ENCODE assay signal across 8 cellular contexts in the genomic region with DNA sequence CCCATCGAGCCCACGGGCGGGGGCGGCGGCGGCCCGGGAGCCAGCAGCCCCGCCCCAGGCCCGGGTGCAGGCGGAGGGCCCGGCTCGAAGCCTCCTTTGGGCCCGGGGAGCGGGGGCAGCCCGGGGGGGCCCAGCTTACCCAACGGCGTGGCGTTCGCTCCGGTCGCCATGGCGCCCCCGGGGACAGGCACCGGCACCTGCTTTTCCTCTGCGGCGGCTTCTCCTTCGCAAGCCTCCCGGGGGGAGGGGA. TPM values are rescaled to one million over a fixed set of nuclear protein-coding genes. Genes with fewer than 3 reads are reported as not detected.
DNase-seq lines count a peak whose midpoint lies in the region; ATAC-seq, FAIRE-seq and TF ChIP-seq lines count a peak whose summit lies in the region.

No MANE protein-coding gene starts in this region.

- peaks cover 67 to 69% (median 68%) of the 10 kb centered on the region in 3 donors for H3K4me1 Mint-ChIP-seq in T-cell
- peaks cover 66% of the 10 kb centered on the region for H3K4me1 Mint-ChIP-seq in stimulated activated naive CD8-positive, alpha-beta T cell treated with anti-CD3 and anti-CD28 coated beads, Interleukin-15, amount 100 ng/mL, for 72 hours

- intact Hi-C loops in heart left ventricle (cut with DNase I) (loop anchor here in 6 of 10 donors (2.0 to 10.0 kb wide), 5 partner anchors 33 to 337 kb away; a partner anchor contains a TSS), Right ventricle myocardium inferior (cut with DNase I) (loop anchor here (2.0 kb wide), 1 partner anchor 35 kb away; no protein-coding TSS in a partner anchor), right cardiac atrium (cut with DNase I) (no loop called here)

- TF ChIP-seq CTCF in heart left ventricle (IDR thresholded peaks at IDR 0.05): no peak
- no peak for TF ChIP-seq CTCF in D721Med (IDR thresholded peaks at IDR 0.05; ENCODE audit: insufficient read depth, missing control alignments)

- no peaks in the 10 kb centered on the region for H3K9me3 Mint-ChIP-seq in T-cell
- no peaks in the 10 kb centered on the region for H3K9me3 Mint-ChIP-seq in stimulated activated naive CD8-positive, alpha-beta T cell treated with anti-CD3 and anti-CD28 coated beads, Interleukin-15, amount 100 ng/mL, for 72 hours

- POLR2A ChIA-PET in T-cell (lab: Charles Lee): interaction anchor here (0.6 to 1.5 kb wide), 13 partner anchors 10 to 720 kb away, joined by 3 to 20 read pairs (median 3); a partner anchor contains a TSS

- H3K9me3 ChIP-seq in heart left ventricle (no peaks in the 10 kb centered on the region), right cardiac atrium (ENCODE audit: control insufficient read depth, low read length) (no peaks in the 10 kb centered on the region)

- H3K27me3 Mint-ChIP-seq in T-cell: no peaks in the 10 kb centered on the region
- H3K27me3 Mint-ChIP-seq in stimulated activated naive CD8-positive, alpha-beta T cell treated with anti-CD3 and anti-CD28 coated beads, Interleukin-15, amount 100 ng/mL, for 72 hours: no peaks in the 10 kb centered on the region

- ATAC-seq in heart left ventricle: peak in 2 of 4 donors; percentile 6 to 11
- no peak for ATAC-seq in Right ventricle myocardium inferior
- peak in 2 of 4 experiments; percentile 6 for ATAC-seq in T-cell (replicated peaks in 1 of 4)
- ATAC-seq in right cardiac atrium: no peak
- ATAC-seq in stimulated activated naive CD8-positive, alpha-beta T cell treated with anti-CD3 and anti-CD28 coated beads, Interleukin-15, amount 100 ng/mL, for 72 hours: peak; percentile 8

- H3K36me3 Mint-ChIP-seq in T-cell: peaks cover 41% of the 10 kb centered on the region

- peak overlapping the region; percentile 77 to 99 (median 92) for H3K4me3 ChIP-seq in heart left ventricle
- peak overlapping the region; percentile 98 for H3K4me3 ChIP-seq in right cardiac atrium (ENCODE audit: low read length)

- 0 to 1% (median 0%) methylated on average over 1 to 28 of the region's 28 CpGs for WGBS in heart left ventricle, 4 donors
- WGBS in right cardiac atrium: under 1% methylated on average over 28 of the region's 28 CpGs

- peaks cover 0 to 44% (median 37%) of the 10 kb centered on the region in 9 donors for H3K36me3 ChIP-seq in heart left ventricle

- peak overlapping the region; percentile 98 to 100 for H3K27ac Mint-ChIP-seq in T-cell
- peak overlapping the region in 1 of 2 donors; percentile 27 for H3K27ac Mint-ChIP-seq in stimulated activated naive CD8-positive, alpha-beta T cell treated with anti-CD3 and anti-CD28 coated beads, Interleukin-15, amount 100 ng/mL, for 72 hours

- FAIRE-seq in D721Med (lab: Jason Lieb, UNC): no peak

- H3K4me1 ChIP-seq in heart left ventricle (peaks cover 0 to 52% (median 44%) of the 10 kb centered on the region in 12 donors), right cardiac atrium (ENCODE audit: control insufficient read depth, insufficient read depth, low read length) (peaks cover 3% of the 10 kb centered on the region)

- CTCF ChIA-PET in T-cell (lab: Charles Lee): interaction anchor here (0.6 to 1.8 kb wide), 12 partner anchors 10 to 967 kb away, joined by 3 to 14 read pairs (median 4); a partner anchor contains a TSS

- no peak for DNase-seq in heart left ventricle
- no peak for DNase-seq in Right ventricle myocardium inferior (ENCODE audit: missing footprints)
- DNase-seq in T-cell: no peak
- DNase-seq in right cardiac atrium: no peak
- no peak for DNase-seq in stimulated activated naive CD8-positive, alpha-beta T cell treated with anti-CD3 and anti-CD28 coated beads, Interleukin-15, amount 100 ng/mL, for 72 hours
- DNase-seq in NCI-H226: no peak
- no peak for DNase-seq in hypothalamus (lab: John Stamatoyannopoulos, UW)
- DNase-seq in D721Med (ENCODE audit: insufficient read length, low spot score): no peak

- no peak for TF ChIP-seq POLR2A in heart left ventricle (IDR thresholded peaks at IDR 0.05)

- H3K27ac ChIP-seq in heart left ventricle: peak overlapping the region; percentile 98 to 100 (median 99)
- peak overlapping the region; percentile 99 for H3K27ac ChIP-seq in right cardiac atrium (ENCODE audit: low read length)

- H3K27me3 ChIP-seq in heart left ventricle (no peaks in the 10 kb centered on the region), right cardiac atrium (ENCODE audit: control insufficient read depth, insufficient read depth) (no peaks in the 10 kb centered on the region)

- H3K4me3 Mint-ChIP-seq in T-cell: peak overlapping the region; percentile 83 to 85 (median 85)
- peak overlapping the region; percentile 87 to 90 for H3K4me3 Mint-ChIP-seq in stimulated activated naive CD8-positive, alpha-beta T cell treated with anti-CD3 and anti-CD28 coated beads, Interleukin-15, amount 100 ng/mL, for 72 hours

RNA-seq across cellular contexts. Expression of a gene that starts 0.2 kb away (rescaled TPM):
- total RNA-seq in heart left ventricle (100 to 1,000 TPM; 103 to 349 (median 157) TPM), Right ventricle myocardium inferior (172 TPM), T-cell (1,000 to 10,000 TPM in 2 of 5 donors, 100 to 1,000 TPM in 3; 670 to 1,510 (median 732) TPM), right cardiac atrium (100 to 1,000 TPM; 188 to 203 (median 197) TPM)
- polyA plus RNA-seq in heart left ventricle (10 to 100 TPM; 59.2 to 65.5 TPM), right cardiac atrium (72.8 TPM)

RNA-seq across cellular contexts. Expression of a gene that starts 18.4 kb away (rescaled TPM):
- total RNA-seq in heart left ventricle: 100 to 1,000 TPM in 4 of 9 donors, 10 to 100 TPM in 5; 51.6 to 167 (median 89.9) TPM
- 10 to 100 TPM; 10.3 to 71.8 TPM for polyA plus RNA-seq in heart left ventricle
- 179 TPM for total RNA-seq in Right ventricle myocardium inferior
- 10 to 100 TPM in 1 of 5 donors, 1 to 10 TPM in 4; 7.4 to 34.7 (median 8.5) TPM for total RNA-seq in T-cell
- total RNA-seq in right cardiac atrium: 10 to 100 TPM; 38.5 to 71.5 (median 57.9) TPM
- polyA plus RNA-seq in right cardiac atrium: 50.2 TPM

RNA-seq across cellular contexts. Expression of a gene that starts 24.9 kb away (rescaled TPM):
- total RNA-seq in heart left ventricle (10 to 100 TPM in 3 of 9 donors, 1 to 10 TPM in 6; 7.0 to 27.5 (median 8.6) TPM), Right ventricle myocardium inferior (11.3 TPM), T-cell (100 to 1,000 TPM in 3 of 5 donors, 10 to 100 TPM in 2; 80.9 to 131 (median 102) TPM), right cardiac atrium (10 to 100 TPM in 3 of 4 donors, 1 to 10 TPM in 1; 8.7 to 11.7 (median 11.0) TPM)
- polyA plus RNA-seq in heart left ventricle (1 to 10 TPM; 7.8 to 9.5 TPM), right cardiac atrium (11.0 TPM)

RNA-seq across cellular contexts. Expression of a gene that starts 32.2 kb away (rescaled TPM):
- total RNA-seq in heart left ventricle: 10 to 100 TPM in 4 of 9 donors, 1 to 10 TPM in 5; 6.6 to 15.0 (median 9.0) TPM
- 10 to 100 TPM in 1 of 2 donors, 1 to 10 TPM in 1; 7.2 to 15.2 TPM for polyA plus RNA-seq in heart left ventricle
- 8.4 TPM for total RNA-seq in Right ventricle myocardium inferior
- total RNA-seq in T-cell: 10 to 100 TPM; 31.7 to 62.0 (median 49.6) TPM
- total RNA-seq in right cardiac atrium: 10 to 100 TPM in 2 of 4 donors, 1 to 10 TPM in 2; 9.6 to 11.7 (median 10.1) TPM
- polyA plus RNA-seq in right cardiac atrium: 10.1 TPM

RNA-seq across cellular contexts. Expression of a gene that starts 34.2 kb away (rescaled TPM):
- 10 to 100 TPM; 22.2 to 34.0 (median 28.1) TPM for total RNA-seq in heart left ventricle
- 10 to 100 TPM; 16.2 to 78.9 TPM for polyA plus RNA-seq in heart left ventricle
- 46.8 TPM for total RNA-seq in Right ventricle myocardium inferior
- total RNA-seq in T-cell: 100 to 1,000 TPM; 574 to 767 (median 656) TPM
- 10 to 100 TPM; 25.5 to 37.3 (median 33.6) TPM for total RNA-seq in right cardiac atrium
- polyA plus RNA-seq in right cardiac atrium: 69.6 TPM

Comparison
In these comparisons a context has a peak if more than half of its experiments do, and no peak if none do; other contexts are left out.
1. intact Hi-C loops: an anchor here in heart left ventricle (2.0 to 10.0 kb wide) and Right ventricle myocardium inferior (2.0 kb wide); none called in right cardiac atrium.